ENCODE assay signal across 22 cellular contexts in the genomic region with DNA sequence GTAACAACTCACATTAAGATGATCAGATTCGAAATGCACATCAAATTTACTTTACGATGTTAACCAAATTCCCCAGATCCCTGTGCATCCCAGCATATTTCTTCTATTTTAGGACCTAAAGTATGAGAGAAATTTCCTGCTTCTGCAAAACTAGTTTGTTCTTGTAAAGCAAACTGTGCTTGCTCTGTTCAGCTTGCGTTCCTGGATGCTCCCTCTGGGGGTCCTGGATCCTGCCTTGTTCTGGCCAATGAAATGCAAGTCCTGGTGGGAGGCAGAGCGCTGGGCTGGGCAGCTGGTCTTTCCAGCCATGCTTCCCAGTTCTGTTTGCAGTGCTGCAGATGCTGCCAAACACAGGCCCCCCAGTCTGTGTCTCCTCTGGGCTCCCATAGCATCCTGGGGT. TPM values are rescaled to one million over a fixed set of nuclear protein-coding genes. Genes with fewer than 3 reads are reported as not detected.
A peak's percentile ranks its signal among the peaks of the same experiment; 100 is the strongest.
DNase-seq lines count a peak whose midpoint lies in the region; ATAC-seq and TF ChIP-seq lines count a peak whose summit lies in the region.
"Had no signal": no experiment of that assay in that cellular context is flagged by ENCODE, and none has a peak within 500 bp of the region (broad histone marks: within the 10 kb centered on the region; RNA-seq: fewer than 3 reads in every experiment).

No MANE protein-coding gene starts in this region.

- H3K4me1 ChIP-seq in left ventricle myocardium inferior = no peaks in the 10 kb centered on the region
- H3K4me1 ChIP-seq: A549, tibial nerve had no signal

- H3K4me1 Mint-ChIP-seq in chondrocyte (ENCODE audit: low read depth) = peaks cover 17% of the 10 kb centered on the region
- H3K4me1 Mint-ChIP-seq in effector memory CD8-positive, alpha-beta T cell (ENCODE audit: low read depth in 2 of 2) = peaks cover 10 to 14% of the 10 kb centered on the region in 2 donors

- H3K9me3 Mint-ChIP-seq in chondrocyte (ENCODE audit: low read depth) = no peaks in the 10 kb centered on the region
- H3K9me3 Mint-ChIP-seq in effector memory CD8-positive, alpha-beta T cell = no peaks in the 10 kb centered on the region
- H3K9me3 Mint-ChIP-seq: activated B cell treated with CpG ODN at 0.5 μM for 24 hours; activated naive CD8-positive, alpha-beta T cell treated with anti-CD3 and anti-CD28 coated beads, Interleukin-2, amount 50 U/mL, for 24 hours; stimulated activated naive CD8-positive, alpha-beta T cell treated with anti-CD3 and anti-CD28 coated beads, Interleukin-15, amount 100 ng/mL, for 72 hours had no signal

- H3K4me3 Mint-ChIP-seq in chondrocyte (ENCODE audit: unreplicated experiment) = peak overlapping the region; percentile 20
- H3K4me3 Mint-ChIP-seq in effector memory CD8-positive, alpha-beta T cell = no peak overlapping the region
- H3K4me3 Mint-ChIP-seq: activated B cell treated with CpG ODN at 0.5 μM for 24 hours; activated naive CD8-positive, alpha-beta T cell treated with anti-CD3 and anti-CD28 coated beads, Interleukin-2, amount 50 U/mL, for 24 hours; stimulated activated naive CD8-positive, alpha-beta T cell treated with anti-CD3 and anti-CD28 coated beads, Interleukin-15, amount 100 ng/mL, for 72 hours had no signal

- no peaks in the 10 kb centered on the region for H3K27me3 ChIP-seq in left ventricle myocardium inferior (ENCODE audit: low read depth)
- H3K27me3 ChIP-seq: BLaER1, heart right ventricle, tibial nerve had no signal

- ATAC-seq in left ventricle myocardium superior = no peak
- no peak for ATAC-seq in effector memory CD8-positive, alpha-beta T cell (replicated peaks)
- no peak for ATAC-seq in GM19351 (IDR thresholded peaks at IDR 0.05; ENCODE audit: unreplicated experiment)
- ATAC-seq in left cardiac atrium = no peak
- ATAC-seq: A549; activated naive CD8-positive, alpha-beta T cell treated with anti-CD3 and anti-CD28 coated beads, Interleukin-2, amount 50 U/mL, for 24 hours; stimulated activated naive CD8-positive, alpha-beta T cell treated with anti-CD3 and anti-CD28 coated beads, Interleukin-15, amount 100 ng/mL, for 72 hours had no signal

- TF ChIP-seq CTCF in left ventricle myocardium inferior (IDR thresholded peaks at IDR 0.05; ENCODE audit: borderline replicate concordance) (no peak), chondrocyte (IDR thresholded peaks at IDR 0.05) (peak; percentile 39)

- DNase-seq in left ventricle myocardium inferior = no peak
- no peak for DNase-seq in left ventricle myocardium superior
- no peak for DNase-seq in chondrocyte (ENCODE audit: low spot score)
- peak; percentile 58 for DNase-seq in left kidney (ENCODE audit: low read depth, low spot score)
- DNase-seq in effector memory CD8-positive, alpha-beta T cell = no peak
- no peak for DNase-seq in left cardiac atrium
- DNase-seq in UCSD-AML1 (lab: John Stamatoyannopoulos, UW; ENCODE audit: unreplicated experiment) = no peak
- DNase-seq: activated B cell treated with CpG ODN at 0.5 μM for 24 hours; activated CD4-positive, alpha-beta T cell treated with anti-CD3 and anti-CD28 coated beads, Interleukin-2, amount 50 U/mL, for 48 hours; activated effector memory CD4-positive, alpha-beta T cell treated with Interleukin-2 at 50 U/mL for 16 hours; activated naive CD8-positive, alpha-beta T cell treated with anti-CD3 and anti-CD28 coated beads, Interleukin-2, amount 50 U/mL, for 24 hours; COR-L47; DND-41; heart right ventricle; NCI-H526 treated with DMSO at 0.1 percent for 48 hours; stimulated activated CD4-positive, alpha-beta T cell treated with anti-CD3 and anti-CD28 coated beads, Interleukin-12 subunit alpha, Interleukin-12 subunit beta, amount 100 ng/mL, for 4 hours; stimulated activated naive CD8-positive, alpha-beta T cell treated with anti-CD3 and anti-CD28 coated beads, Interleukin-15, amount 100 ng/mL, for 72 hours; T-helper 9 cell had no signal

- no peaks in the 10 kb centered on the region for H3K36me3 ChIP-seq in left ventricle myocardium inferior
- H3K36me3 ChIP-seq: BLaER1, heart right ventricle, tibial nerve had no signal

- peak overlapping the region; percentile 89 for H3K27ac Mint-ChIP-seq in chondrocyte (ENCODE audit: unreplicated experiment)
- H3K27ac Mint-ChIP-seq in effector memory CD8-positive, alpha-beta T cell = no peak overlapping the region
- H3K27ac Mint-ChIP-seq: activated B cell treated with CpG ODN at 0.5 μM for 24 hours; activated naive CD8-positive, alpha-beta T cell treated with anti-CD3 and anti-CD28 coated beads, Interleukin-2, amount 50 U/mL, for 24 hours; stimulated activated naive CD8-positive, alpha-beta T cell treated with anti-CD3 and anti-CD28 coated beads, Interleukin-15, amount 100 ng/mL, for 72 hours had no signal

- no peak overlapping the region for H3K4me3 ChIP-seq in left ventricle myocardium inferior
- H3K4me3 ChIP-seq: A549, BLaER1, heart right ventricle, tibial nerve had no signal

- no peaks in the 10 kb centered on the region for H3K9me3 ChIP-seq in left ventricle myocardium inferior (replicated peaks)
- H3K9me3 ChIP-seq: A549, heart right ventricle, tibial nerve had no signal

- intact Hi-C loops in left ventricle myocardium inferior (cut with micrococcal nuclease) (no loop called here), left ventricle myocardium superior (cut with micrococcal nuclease) (no loop called here), left cardiac atrium (cut with DNase I) (no loop called here)

- H3K27ac ChIP-seq in left ventricle myocardium inferior (replicated peaks) = peak overlapping the region; percentile 24
- H3K27ac ChIP-seq: A549, BLaER1 had no signal

- H3K36me3 Mint-ChIP-seq in chondrocyte (ENCODE audit: low read depth) = no peaks in the 10 kb centered on the region
- H3K36me3 Mint-ChIP-seq in effector memory CD8-positive, alpha-beta T cell (ENCODE audit: insufficient read depth) = peaks cover 5% of the 10 kb centered on the region

- no peaks in the 10 kb centered on the region for H3K27me3 Mint-ChIP-seq in chondrocyte (ENCODE audit: low read depth)
- no peaks in the 10 kb centered on the region for H3K27me3 Mint-ChIP-seq in effector memory CD8-positive, alpha-beta T cell
- H3K27me3 Mint-ChIP-seq: activated B cell treated with CpG ODN at 0.5 μM for 24 hours; activated naive CD8-positive, alpha-beta T cell treated with anti-CD3 and anti-CD28 coated beads, Interleukin-2, amount 50 U/mL, for 24 hours; stimulated activated naive CD8-positive, alpha-beta T cell treated with anti-CD3 and anti-CD28 coated beads, Interleukin-15, amount 100 ng/mL, for 72 hours had no signal

RNA-seq across cellular contexts. Expression of gene PLAU, which starts 39.6 kb away (rescaled TPM):
- total RNA-seq in left ventricle myocardium inferior (4.9 TPM), left ventricle myocardium superior (6.6 TPM), chondrocyte (54.2 to 84.9 TPM (median 54.8 TPM) in 3 replicates), left cardiac atrium (10 to 100 TPM in 1 of 2 donors, 1 to 10 TPM in 1; 9.2 to 20.1 TPM)
- total RNA-seq: activated B cell treated with CpG ODN at 0.5 μM for 24 hours had no signal

RNA-seq across cellular contexts. Expression of gene VCL, which starts 47.3 kb away (rescaled TPM):
- total RNA-seq in left ventricle myocardium inferior (227 TPM), left ventricle myocardium superior (238 TPM), chondrocyte (429 to 498 TPM (median 485 TPM) in 3 replicates), left cardiac atrium (100 to 1,000 TPM; 170 to 239 TPM)
